In the genomic region with DNA sequence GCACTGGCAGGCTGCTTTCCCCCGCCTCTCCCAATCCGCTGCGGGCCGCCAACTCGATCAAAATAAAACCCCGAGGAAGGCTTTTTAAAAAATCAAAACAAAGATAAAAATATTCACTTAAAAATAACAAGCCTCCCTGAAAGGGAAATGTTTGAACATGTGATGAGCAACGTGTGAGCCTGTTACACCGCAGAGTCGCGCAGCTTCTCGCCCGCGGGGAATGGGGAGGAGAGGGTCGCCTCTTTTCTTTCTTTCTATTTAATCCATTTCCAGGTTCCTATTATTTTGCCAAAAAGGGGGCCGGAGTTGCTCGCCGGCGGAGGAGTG, we compare ENCODE assay signal across 8 cellular contexts.
DNase-seq lines count a peak whose midpoint lies in the region; ATAC-seq and TF ChIP-seq lines count a peak whose summit lies in the region.

No MANE protein-coding gene starts in this region.

- no peak for DNase-seq in T-cell
- DNase-seq in right cardiac atrium: no peak
- no peak for DNase-seq in retinal pigment epithelial cell (ENCODE audit: low read depth)
- DNase-seq in medulla oblongata (ENCODE audit: extremely low spot score): no peak
- DNase-seq in ureter (ENCODE audit: low spot score): no peak

- 1% methylated on average over 18 of the region's 18 CpGs for WGBS in right cardiac atrium

- H3K27me3 ChIP-seq in right cardiac atrium (ENCODE audit: control insufficient read depth, insufficient read depth): no peaks in the 10 kb centered on the region

- peaks cover 0 to 7% (median 4%) of the 10 kb centered on the region in 3 donors for H3K4me1 Mint-ChIP-seq in T-cell

- no peaks in the 10 kb centered on the region for H3K4me1 ChIP-seq in right cardiac atrium (ENCODE audit: control insufficient read depth, insufficient read depth, low read length)

- H3K4me3 ChIP-seq in GM08714 (ENCODE audit: low read length): peak overlapping the region; percentile 45
- peak overlapping the region; percentile 71 for H3K4me3 ChIP-seq in right cardiac atrium (ENCODE audit: low read length)
- peak overlapping the region; percentile 40 for H3K4me3 ChIP-seq in retinal pigment epithelial cell (ENCODE audit: low read length)

- peak overlapping the region in 2 of 3 donors; percentile 17 to 58 for H3K4me3 Mint-ChIP-seq in T-cell

- TF ChIP-seq CTCF in retinal pigment epithelial cell (conservative IDR thresholded peaks at IDR 0.05; ENCODE audit: low read depth, low read length): no peak

- ATAC-seq in T-cell (replicated peaks in 1 of 4) (no peak), right cardiac atrium (no peak), HG03469 (IDR thresholded peaks at IDR 0.05; ENCODE audit: unreplicated experiment) (no peak), HG03175 (IDR thresholded peaks at IDR 0.05; ENCODE audit: unreplicated experiment) (no peak)

- POLR2A ChIA-PET in T-cell (lab: Charles Lee): no interaction called here

- no peaks in the 10 kb centered on the region for H3K36me3 Mint-ChIP-seq in T-cell

- H3K27ac ChIP-seq in right cardiac atrium (ENCODE audit: low read length): no peak overlapping the region

- CTCF ChIA-PET in T-cell (lab: Charles Lee): no interaction called here

- no peak overlapping the region for H3K27ac Mint-ChIP-seq in T-cell

- intact Hi-C loops in right cardiac atrium (cut with DNase I): no loop called here

- H3K9me3 Mint-ChIP-seq in T-cell: no peaks in the 10 kb centered on the region

- no peaks in the 10 kb centered on the region for H3K9me3 ChIP-seq in right cardiac atrium (ENCODE audit: control insufficient read depth, low read length)

- peaks cover 29 to 60% of the 10 kb centered on the region in 2 donors for H3K27me3 Mint-ChIP-seq in T-cell
